9 cellular contexts compared by ENCODE assay signal in the genomic region with DNA sequence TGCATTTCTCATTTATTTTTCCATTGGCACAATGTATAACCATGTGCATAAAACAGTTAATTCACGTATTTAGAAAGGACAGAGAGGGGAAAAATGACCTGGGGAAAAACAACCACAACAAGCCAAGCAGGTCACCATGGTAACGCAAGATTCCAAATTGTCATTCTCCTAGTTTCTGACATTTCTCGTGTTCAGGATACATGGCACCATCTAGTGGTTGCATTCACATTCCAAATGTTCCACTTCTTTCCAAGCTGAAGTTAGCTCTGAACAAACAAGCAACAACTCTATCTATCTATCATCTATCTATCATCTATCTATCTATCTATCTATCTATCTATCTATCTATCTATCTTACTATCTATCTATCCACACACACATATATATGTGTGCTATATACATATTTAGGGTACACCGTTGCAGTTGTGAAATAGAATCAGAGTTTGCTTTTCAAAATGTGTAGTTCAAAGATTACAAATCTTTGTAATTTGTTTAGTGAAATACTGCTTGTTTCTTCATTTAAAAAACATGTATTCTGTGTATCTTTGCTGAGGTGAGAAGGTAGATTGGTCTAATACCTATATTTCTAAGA.
DNase-seq lines count a peak whose midpoint lies in the region; ATAC-seq, FAIRE-seq and TF ChIP-seq lines count a peak whose summit lies in the region.
"Had no signal": no experiment of that assay in that cellular context is flagged by ENCODE, and none has a peak within 500 bp of the region (broad histone marks: within the 10 kb centered on the region; RNA-seq: fewer than 3 reads in every experiment).

No MANE protein-coding gene starts in this region.

- H3K27ac ChIP-seq in small intestine (ENCODE audit: low read depth in 1 of 2, low read length in 1 of 2), result no peak overlapping the region

- no peaks in the 10 kb centered on the region for H3K27me3 ChIP-seq in BE2C
- no peaks in the 10 kb centered on the region for H3K27me3 ChIP-seq in small intestine (ENCODE audit: control insufficient read depth in 2 of 2, insufficient read depth in 2 of 2, low read length in 2 of 2)

- ATAC-seq in HG03571 (IDR thresholded peaks at IDR 0.05; ENCODE audit: unreplicated experiment), result no peak
- ATAC-seq: naive thymus-derived CD4-positive, alpha-beta T cell had no signal

- peak; percentile 88 for TF ChIP-seq CTCF in BE2C (IDR thresholded peaks at IDR 0.05; ENCODE audit: low read depth, low read length)
- peak; percentile 57 for TF ChIP-seq CTCF in GM13976 (IDR thresholded peaks at IDR 0.05; ENCODE audit: borderline replicate concordance, control extremely low read depth, extremely low read depth, insufficient read depth, missing control alignments)

- H3K9me3 ChIP-seq in BE2C, result no peaks in the 10 kb centered on the region
- H3K9me3 ChIP-seq in small intestine (ENCODE audit: control insufficient read depth, low read depth), result no peaks in the 10 kb centered on the region

- WGBS in small intestine, 3 donors, result 14 to 22% (median 15%) methylated on average over 4 of the region's 4 CpGs

- H3K36me3 ChIP-seq in BE2C (no peaks in the 10 kb centered on the region), small intestine (ENCODE audit: control insufficient read depth in 2 of 2, insufficient read depth in 2 of 2, low read length in 2 of 2) (no peaks in the 10 kb centered on the region)

- H3K4me3 ChIP-seq in BE2C (ENCODE audit: low read depth, low read length) (no peak overlapping the region), small intestine (ENCODE audit: low read depth in 1 of 2, low read length in 2 of 2) (no peak overlapping the region)

- H3K4me1 ChIP-seq in BE2C, result no peaks in the 10 kb centered on the region
- H3K4me1 ChIP-seq in small intestine (ENCODE audit: control insufficient read depth in 2 of 2, insufficient read depth in 1 of 2, low read depth in 1 of 2, low read length in 1 of 2), result no peaks in the 10 kb centered on the region

- DNase-seq in BE2C (peak; percentile 33), GM13976 (ENCODE audit: low spot score) (no peak), Kasumi-1 (lab: John Stamatoyannopoulos, UW) (peak; percentile 53 to 54), SW 1271 (lab: John Stamatoyannopoulos, UW) (peak; percentile 5 to 76), glomerular endothelial cell (ENCODE audit: extremely low read depth, low read depth, low spot score) (peak; percentile 57), small intestine (peak; percentile 17)
- no peak for DNase-seq in activated CD8-positive, alpha-beta memory T cell treated with anti-CD3 and anti-CD28 coated beads, Interleukin-2, amount 50 U/mL, for 48 hours

- in situ Hi-C loops in GM13976 (cut with MboI; ENCODE audit: low sequenced_read_pairs, unreplicated experiment), result no loop called here

- no peak for FAIRE-seq in small intestine (lab: Jason Lieb, UNC)

Comparison
In these comparisons a context has a peak if more than half of its experiments do, and no peak if none do; other contexts are left out.
1. DNase-seq: peak in BE2C (single experiment), Kasumi-1 (2 of 2), SW 1271 (2 of 2), glomerular endothelial cell (single experiment) and small intestine (single experiment); none in GM13976 (single experiment) and activated CD8-positive, alpha-beta memory T cell treated with anti-CD3 and anti-CD28 coated beads, Interleukin-2, amount 50 U/mL, for 48 hours (single experiment).